In genomic region chr2:55555977-55556376, GRCh38 we compare ENCODE assay signal across 12 cellular contexts. TPM values are rescaled to one million over a fixed set of nuclear protein-coding genes. Genes with fewer than 3 reads are reported as not detected.
DNase-seq lines count a peak whose midpoint lies in the region; ATAC-seq and TF ChIP-seq lines count a peak whose summit lies in the region.
"Had no signal": no experiment of that assay in that cellular context is flagged by ENCODE, and none has a peak within 500 bp of the region (broad histone marks: within the 10 kb centered on the region; RNA-seq: fewer than 3 reads in every experiment).

No MANE protein-coding gene starts in this region.

- in situ Hi-C loops in mammary epithelial cell (cut with MboI; ENCODE audit: low sequenced_read_pairs in 2 of 2), result no loop called here

- ATAC-seq in left lung, result peak; percentile 95

- H3K27me3 ChIP-seq in mammary epithelial cell (ENCODE audit: insufficient read depth, low read length), result no peaks in the 10 kb centered on the region
- H3K27me3 ChIP-seq in left lung, result no peaks in the 10 kb centered on the region
- no peaks in the 10 kb centered on the region for H3K27me3 ChIP-seq in colonic mucosa
- H3K27me3 ChIP-seq in H7 (ENCODE audit: control insufficient read depth, insufficient read depth, low read length), result no peaks in the 10 kb centered on the region
- H3K27me3 ChIP-seq: uterus had no signal

- peak; percentile 33 for DNase-seq in AG10803 (ENCODE audit: low read depth)
- peak; percentile 43 for DNase-seq in HT-29 (ENCODE audit: low spot score)
- peak; percentile 59 for DNase-seq in mammary epithelial cell
- DNase-seq in left lung, result no peak
- DNase-seq in COR-L47 (lab: John Stamatoyannopoulos, UW), result no peak
- no peak for DNase-seq in medulla oblongata (ENCODE audit: extremely low spot score)
- DNase-seq in colonic mucosa, result no peak
- DNase-seq in H7, result no peak
- DNase-seq: C1 segment of cervical spinal cord, GOT3, NCI-H2029 treated with DMSO at 0.1 percent for 48 hours, uterus had no signal

- H3K36me3 ChIP-seq in mammary epithelial cell (ENCODE audit: insufficient read depth, low read length), result peaks cover 28% of the 10 kb centered on the region
- peaks cover 0 to 93% of the 10 kb centered on the region in 2 donors for H3K36me3 ChIP-seq in left lung
- peaks cover 6% of the 10 kb centered on the region for H3K36me3 ChIP-seq in colonic mucosa
- no peaks in the 10 kb centered on the region; the same call in none of the 2 replicates for H3K36me3 ChIP-seq in H7 (replicated peaks; ENCODE audit: control insufficient read depth, insufficient read depth, low read length)
- H3K36me3 ChIP-seq: uterus had no signal

- TF ChIP-seq CTCF in AG10803 (conservative IDR thresholded peaks at IDR 0.05; ENCODE audit: low read length) (no peak), mammary epithelial cell (conservative IDR thresholded peaks at IDR 0.05 in 1 of 2, IDR thresholded peaks at IDR 0.05 in 1 of 2; ENCODE audit: extremely low read depth in 1 of 2, insufficient read depth in 1 of 2, low read depth in 1 of 2, low read length in 2 of 2) (no peak), left lung (IDR thresholded peaks at IDR 0.05) (no peak), colonic mucosa (IDR thresholded peaks at IDR 0.05) (no peak)

- H3K9me3 ChIP-seq in mammary epithelial cell (replicated peaks; ENCODE audit: insufficient read depth, low read length), result peaks cover under 1% of the 10 kb centered on the region
- H3K9me3 ChIP-seq in left lung, result no peaks in the 10 kb centered on the region
- H3K9me3 ChIP-seq in colonic mucosa, result no peaks in the 10 kb centered on the region
- H3K9me3 ChIP-seq: uterus had no signal

- no peak overlapping the region for H3K4me3 ChIP-seq in AG10803 (ENCODE audit: low read length)
- H3K4me3 ChIP-seq in mammary epithelial cell (replicated peaks in 1 of 3; ENCODE audit: insufficient read depth in 1 of 3, low read depth in 2 of 3, low read length in 3 of 3), result no peak overlapping the region
- no peak overlapping the region for H3K4me3 ChIP-seq in left lung
- H3K4me3 ChIP-seq in colonic mucosa, result no peak overlapping the region
- H3K4me3 ChIP-seq in H7 (ENCODE audit: insufficient read depth, low read depth, low read length), result no peak overlapping the region
- H3K4me3 ChIP-seq: uterus had no signal

- peaks cover 3% of the 10 kb centered on the region for H3K79me2 ChIP-seq in mammary epithelial cell (ENCODE audit: insufficient read depth, low read length)

- H3K4me1 ChIP-seq in mammary epithelial cell (ENCODE audit: insufficient read depth, low read length) (peaks cover 7% of the 10 kb centered on the region), left lung (peaks cover 0 to 18% of the 10 kb centered on the region in 2 donors), colonic mucosa (no peaks in the 10 kb centered on the region)
- H3K4me1 ChIP-seq: uterus had no signal

- BruUV-seq in mammary epithelial cell (replicated peaks; lab: Mats Ljungman, UMichigan), result no TSS peak

- H3K9ac ChIP-seq in mammary epithelial cell (ENCODE audit: insufficient read depth, low read length) (no peak overlapping the region), colonic mucosa (ENCODE audit: low read depth in 2 of 2, low read length in 2 of 2) (no peak overlapping the region)

- intact Hi-C loops in mammary epithelial cell (cut with micrococcal nuclease), result no loop called here
- intact Hi-C loops in left lung (cut with DNase I), result no loop called here
- intact Hi-C loops in colonic mucosa (cut with DNase I), result no loop called here

- no peaks in the 10 kb centered on the region for H4K20me1 ChIP-seq in mammary epithelial cell (ENCODE audit: insufficient read depth, low read length)

- dilution Hi-C loops in mammary epithelial cell (cut with HindIII; ENCODE audit: low sequenced_read_pairs), result no loop called here

- H3K4me2 ChIP-seq in mammary epithelial cell (ENCODE audit: insufficient read depth, low read depth, low read length), result peak overlapping the region; percentile 24

- H3K27ac ChIP-seq in mammary epithelial cell (ENCODE audit: insufficient read depth, low read depth, low read length), result peak overlapping the region; percentile 12
- no peak overlapping the region for H3K27ac ChIP-seq in left lung
- no peak overlapping the region for H3K27ac ChIP-seq in colonic mucosa
- H3K27ac ChIP-seq: uterus had no signal

- CTCF ChIA-PET in mammary epithelial cell (lab: Charles Lee; ENCODE audit: low non-redundant PET), result no interaction called here

- H2AFZ ChIP-seq in mammary epithelial cell (ENCODE audit: low read depth, low read length), result no peak overlapping the region

RNA-seq across cellular contexts. Expression of gene CFAP36, which starts 36.5 kb away (rescaled TPM):
- 4.6 and 8.0 TPM in 2 replicates for total RNA-seq in HT-29 (2014; rRNA removed; shearing (Covaris generic))
- total RNA-seq in mammary epithelial cell (10 to 100 TPM; 23.8 to 41.5 TPM), left lung (10 to 100 TPM; 32.4 to 36.4 TPM), colonic mucosa (10 to 100 TPM; 18.0 to 22.9 TPM)
- polyA plus RNA-seq in mammary epithelial cell, result 17.8 TPM
- not detected for polyA minus RNA-seq in mammary epithelial cell
- 4.5 and 6.9 TPM in 2 replicates for total RNA-seq in H7 (2014; rRNA removed; shearing (Covaris generic))

Comparison
In these comparisons a context has a peak if more than half of its experiments do, and no peak if none do; other contexts are left out.
1. DNase-seq: peak in AG10803 (single experiment), HT-29 (single experiment) and mammary epithelial cell (single experiment); none in left lung (0 of 2), COR-L47 (single experiment), medulla oblongata (single experiment), colonic mucosa (single experiment) and H7 (single experiment).